9 cellular contexts compared by ENCODE assay signal in the genomic region with DNA sequence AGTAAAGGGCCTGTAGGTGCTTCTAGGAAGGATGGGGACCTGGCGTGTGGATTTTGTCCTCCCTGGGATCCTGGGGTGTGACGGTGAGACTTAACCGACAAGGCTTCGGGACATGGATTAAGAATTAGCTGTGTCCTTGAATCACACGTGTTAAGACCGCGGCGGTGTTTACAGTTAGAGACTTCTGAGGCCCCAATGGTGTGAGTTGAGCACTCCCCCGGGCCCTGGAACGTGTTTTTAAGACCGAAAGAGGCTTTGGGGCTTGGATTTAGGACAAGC. TPM values are rescaled to one million over a fixed set of nuclear protein-coding genes. Genes with fewer than 3 reads are reported as not detected.
DNase-seq lines count a peak whose midpoint lies in the region; ATAC-seq and TF ChIP-seq lines count a peak whose summit lies in the region.
"Had no signal": no experiment of that assay in that cellular context is flagged by ENCODE, and none has a peak within 500 bp of the region (broad histone marks: within the 10 kb centered on the region; RNA-seq: fewer than 3 reads in every experiment).

No MANE protein-coding gene starts in this region.

- no peak overlapping the region for H3K9ac ChIP-seq in parathyroid adenoma

- CTCF ChIA-PET in PC-9 (lab: Charles Lee): interaction anchor here (0.6 to 0.7 kb wide), 2 partner anchors 49 to 55 kb away, joined by 3 read pairs; no protein-coding TSS in a partner anchor

- H3K9me2 ChIP-seq in PC-9 (ENCODE audit: insufficient read depth): no peaks in the 10 kb centered on the region

- ATAC-seq in esophagus mucosa: peak; percentile 4

- intact Hi-C loops in PC-9 (cut with micrococcal nuclease; ENCODE audit: unreplicated experiment): loop anchor here (1.0 to 5.0 kb wide), 3 partner anchors 173 to 392 kb away; a partner anchor contains a TSS

- peak overlapping the region; percentile 71 for H3K27ac ChIP-seq in PC-9
- H3K27ac ChIP-seq in parathyroid adenoma: peak overlapping the region; percentile 91

- no peaks in the 10 kb centered on the region for H3K36me3 ChIP-seq in GM06990 (ENCODE audit: control insufficient read depth, insufficient read depth, low read length)
- no peaks in the 10 kb centered on the region for H3K36me3 ChIP-seq in PC-9 (ENCODE audit: low read depth)
- H3K36me3 ChIP-seq in parathyroid adenoma (ENCODE audit: control insufficient read depth, insufficient read depth, low read length): no peaks in the 10 kb centered on the region

- H3K27me3 ChIP-seq in GM06990 (replicated peaks; ENCODE audit: control insufficient read depth, insufficient read depth, low read length): no peaks in the 10 kb centered on the region
- no peaks in the 10 kb centered on the region for H3K27me3 ChIP-seq in PC-9 (ENCODE audit: insufficient read depth, low read depth)
- no peaks in the 10 kb centered on the region for H3K27me3 ChIP-seq in parathyroid adenoma (ENCODE audit: control insufficient read depth, insufficient read depth, low read length)

- in situ Hi-C loops in KBM-7 (cut with MboI; ENCODE audit: low pct_unique_long_range_greater_than_20kb, low sequenced_read_pairs): no loop called here

- H3K79me2 ChIP-seq in PC-9 (ENCODE audit: low read depth) (peaks cover 15% of the 10 kb centered on the region), parathyroid adenoma (peaks cover 21% of the 10 kb centered on the region)

- DNase-seq in GM06990 (ENCODE audit: extremely low read depth, insufficient read length) (no peak), PC-9 (no peak), NCI-H2171 (lab: John Stamatoyannopoulos, UW) (no peak), KBM-7 (no peak), SW 1271 (lab: John Stamatoyannopoulos, UW) (no peak)
- no peak for DNase-seq in NK-92 treated with Interleukin-12 subunit alpha and Interleukin-12 subunit beta, amount 100 ng/mL, for 24 hours (lab: John Stamatoyannopoulos, UW)

- no peak for TF ChIP-seq CTCF in GM06990 (IDR thresholded peaks at IDR 0.05; ENCODE audit: insufficient read depth, low read length, poor library complexity, severe bottlenecking)
- no peak for TF ChIP-seq CTCF in PC-9 (conservative IDR thresholded peaks at IDR 0.05)
- no peak for TF ChIP-seq CTCF in parathyroid adenoma (IDR thresholded peaks at IDR 0.05)

- H3F3A ChIP-seq in PC-9 (ENCODE audit: insufficient read depth, low read depth): peaks cover 35% of the 10 kb centered on the region

- peak overlapping the region; percentile 94 for H3K4me2 ChIP-seq in PC-9
- H3K4me2 ChIP-seq in parathyroid adenoma (ENCODE audit: low read length): peak overlapping the region; percentile 88

- POLR2A ChIA-PET in PC-9 (lab: Charles Lee; ENCODE audit: unreplicated experiment): no interaction called here

- BruUV-seq in PC-9 (replicated peaks; lab: Mats Ljungman, UMichigan): no TSS peak

- H2AFZ ChIP-seq in PC-9 (peak overlapping the region; percentile 86), parathyroid adenoma (peak overlapping the region; percentile 73)

- peak overlapping the region; percentile 75 for H3K4me3 ChIP-seq in GM06990 (replicated peaks; ENCODE audit: low read depth, low read length)
- H3K4me3 ChIP-seq in PC-9: peak overlapping the region; percentile 88
- peak overlapping the region; percentile 81 for H3K4me3 ChIP-seq in parathyroid adenoma (ENCODE audit: low read depth, low read length)

- no peaks in the 10 kb centered on the region for H3K9me3 ChIP-seq in PC-9 (ENCODE audit: insufficient read depth, low read depth)
- no peaks in the 10 kb centered on the region for H3K9me3 ChIP-seq in parathyroid adenoma (ENCODE audit: control insufficient read depth, low read length)

- peaks cover 27% of the 10 kb centered on the region for H3K4me1 ChIP-seq in PC-9 (replicated peaks; ENCODE audit: insufficient read depth)
- H3K4me1 ChIP-seq in parathyroid adenoma: peaks cover 12% of the 10 kb centered on the region

- H4K20me1 ChIP-seq in PC-9 (ENCODE audit: insufficient read depth): no peaks in the 10 kb centered on the region

RNA-seq across cellular contexts. Expression of a gene that starts 1.3 kb away (rescaled TPM):
- total RNA-seq in PC-9 (2021) (30.8 and 40.2 TPM in 2 replicates), esophagus mucosa (4.1 TPM)

RNA-seq across cellular contexts. Expression of a gene that starts 8.3 kb away (rescaled TPM):
- total RNA-seq in PC-9 (2021) (not detected in 2 replicates), esophagus mucosa (not detected)
- total RNA-seq: mucosa of gallbladder had no signal

RNA-seq across cellular contexts. Expression of a gene that starts 20.6 kb away (rescaled TPM):
- total RNA-seq in PC-9 (2021): 2.0 and 3.9 TPM in 2 replicates
- not detected for total RNA-seq in esophagus mucosa

RNA-seq across cellular contexts. Expression of a gene that starts 42.4 kb away (rescaled TPM):
- total RNA-seq in PC-9 (2021) (175 and 290 TPM in 2 replicates), esophagus mucosa (104 TPM)

RNA-seq across cellular contexts. Expression of a gene that starts 49.2 kb away (rescaled TPM):
- 58.1 and 80.0 TPM in 2 replicates for total RNA-seq in PC-9 (2021)
- total RNA-seq in esophagus mucosa: 49.9 TPM
